8 cellular contexts compared by ENCODE assay signal in the genomic region with DNA sequence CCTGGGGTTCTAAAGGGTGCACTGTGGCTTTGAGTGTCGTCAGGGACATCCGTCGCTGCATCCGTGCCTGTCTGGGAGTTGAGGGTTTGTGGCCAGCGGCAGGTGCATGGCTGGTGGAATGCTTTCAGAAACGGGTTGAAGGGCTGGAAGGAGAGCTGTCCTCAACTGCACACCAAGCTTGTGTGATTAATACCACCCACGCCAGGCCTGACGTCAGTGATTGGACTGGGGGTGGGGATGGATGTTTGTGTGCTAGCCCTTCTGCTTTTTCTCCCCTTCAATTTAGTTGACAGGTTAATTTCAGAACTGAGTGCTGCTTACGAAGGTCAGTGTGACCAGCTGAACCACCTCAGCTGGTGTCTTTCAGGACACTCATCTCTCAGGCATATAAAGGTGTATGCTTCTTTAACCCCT. TPM values are rescaled to one million over a fixed set of nuclear protein-coding genes. Genes with fewer than 3 reads are reported as not detected.
DNase-seq lines count a peak whose midpoint lies in the region; ATAC-seq and TF ChIP-seq lines count a peak whose summit lies in the region.

No MANE protein-coding gene starts in this region.

- H3K4me1 ChIP-seq in lung (ENCODE audit: control insufficient read depth in 2 of 2, insufficient read depth in 2 of 2, low read length in 2 of 2) (peaks cover 6 to 12% of the 10 kb centered on the region in 2 donors), testis (peaks cover 5% of the 10 kb centered on the region)

- DNase-seq in ELR (ENCODE audit: low read depth), result peak; percentile 62
- peak; percentile 42 to 71 for DNase-seq in NCI-H187 (lab: John Stamatoyannopoulos, UW)
- peak; percentile 46 for DNase-seq in activated naive CD4-positive, alpha-beta T cell treated with anti-CD3 and anti-CD28 coated beads, Interleukin-2, amount 50 U/mL, for 16 hours
- peak; percentile 49 for DNase-seq in lung (ENCODE audit: low spot score)
- peak; percentile 50 for DNase-seq in testis
- DNase-seq in left lobe of liver (ENCODE audit: low spot score), result no peak

- ATAC-seq in lung (ENCODE audit: insufficient read depth, low FRiP score) (no peak), HG02884 (IDR thresholded peaks at IDR 0.05; ENCODE audit: unreplicated experiment) (no peak), GM19467 (IDR thresholded peaks at IDR 0.05; ENCODE audit: unreplicated experiment) (no peak), left lobe of liver (no peak)

- intact Hi-C loops in testis (cut with DNase I; ENCODE audit: low total_unique reads), result no loop called here

- TF ChIP-seq POLR2A in testis (IDR thresholded peaks at IDR 0.05), result no peak

- WGBS in lung, 2 donors, result 23 to 28% methylated on average over 9 of the region's 9 CpGs
- WGBS in testis, 2 donors, result 27 to 44% methylated on average over 9 of the region's 9 CpGs

- H3K27ac ChIP-seq in lung (ENCODE audit: low read depth in 1 of 2, low read length in 1 of 2) (peak overlapping the region in 1 of 2 donors; percentile 62), testis (no peak overlapping the region)

- H3K4me3 ChIP-seq in lung, result no peak overlapping the region
- no peak overlapping the region for H3K4me3 ChIP-seq in testis

- H3K9me3 ChIP-seq in lung (ENCODE audit: control insufficient read depth in 2 of 2, insufficient read depth in 1 of 2, low read length in 1 of 2), result no peaks in the 10 kb centered on the region
- no peaks in the 10 kb centered on the region for H3K9me3 ChIP-seq in testis

- H3K27me3 ChIP-seq in lung (ENCODE audit: control insufficient read depth, insufficient read depth) (no peaks in the 10 kb centered on the region), testis (no peaks in the 10 kb centered on the region)

- TF ChIP-seq CTCF in lung (IDR thresholded peaks at IDR 0.05; ENCODE audit: control extremely low read depth, extremely low read depth) (no peak), testis (IDR thresholded peaks at IDR 0.05) (no peak)

- H3K36me3 ChIP-seq in lung (ENCODE audit: control insufficient read depth in 2 of 2, insufficient read depth in 2 of 2, low read length in 2 of 2) (no peaks in the 10 kb centered on the region), testis (ENCODE audit: low read depth, missing control alignments) (no peaks in the 10 kb centered on the region)

RNA-seq across cellular contexts. Expression of a gene that starts 3.2 kb away (rescaled TPM):
- 10 to 100 TPM; 17.8 to 47.9 TPM for total RNA-seq in lung
- polyA plus RNA-seq in lung, result 10 to 100 TPM; 18.7 to 27.5 TPM
- total RNA-seq in testis, result 10 to 100 TPM in 1 of 2 donors, 1 to 10 TPM in 1; 9.2 to 10.9 TPM
- 14.3 TPM for polyA plus RNA-seq in testis (ENCODE audit: insufficient read depth, low read depth, low replicate concordance)
- 4.5 TPM for total RNA-seq in left lobe of liver
